14 cellular contexts compared by ENCODE assay signal in the genomic region with DNA sequence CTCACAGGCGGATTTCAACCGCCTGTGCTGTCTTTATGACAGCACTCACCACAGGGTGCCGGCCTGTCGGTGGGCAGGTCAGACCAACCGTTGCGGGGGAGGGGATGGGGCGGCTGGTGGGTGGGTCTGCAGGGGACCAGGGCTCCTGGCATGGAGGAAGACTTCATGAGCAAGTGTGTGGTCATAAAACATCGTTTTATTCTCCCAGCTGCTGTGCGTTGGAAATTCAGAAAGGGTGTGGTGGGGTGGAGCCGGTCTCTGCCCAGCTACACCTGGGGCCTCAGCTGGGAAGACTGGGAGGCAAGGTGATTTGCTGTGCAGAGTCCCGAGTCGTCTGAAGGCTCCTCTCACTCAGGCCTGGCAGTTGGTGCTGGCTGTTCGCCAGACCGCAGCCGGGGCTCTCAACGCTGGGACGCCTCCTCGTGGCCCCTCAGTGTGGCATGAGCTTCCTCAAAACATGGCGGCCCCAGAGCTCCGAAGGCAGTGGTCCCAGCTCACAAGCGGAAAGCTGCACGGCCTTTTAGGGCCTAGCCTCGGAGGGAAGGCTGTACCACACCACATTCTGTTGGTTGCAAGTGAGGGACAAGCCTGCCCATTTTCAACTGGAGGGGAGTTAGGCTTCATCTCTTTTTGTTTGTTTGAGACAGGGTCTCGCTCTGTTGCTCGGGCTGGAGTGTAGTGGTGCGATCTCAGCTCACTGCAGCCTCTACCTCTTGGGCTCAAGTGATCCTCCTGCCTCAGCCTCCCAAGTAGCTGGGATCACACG. TPM values are rescaled to one million over a fixed set of nuclear protein-coding genes. Genes with fewer than 3 reads are reported as not detected.
DNase-seq lines count a peak whose midpoint lies in the region; ATAC-seq and TF ChIP-seq lines count a peak whose summit lies in the region.
"Had no signal": no experiment of that assay in that cellular context is flagged by ENCODE, and none has a peak within 500 bp of the region (broad histone marks: within the 10 kb centered on the region; RNA-seq: fewer than 3 reads in every experiment).

No MANE protein-coding gene starts in this region.

- TF ChIP-seq CTCF in Peyer's patch (IDR thresholded peaks at IDR 0.05) (peak in 2 of 6 experiments; percentile 30 to 42), thyroid gland (IDR thresholded peaks at IDR 0.05) (no peak)

- peak overlapping the region in 3 of 4 donors; percentile 61 to 86 (median 83) for H3K27ac ChIP-seq in Peyer's patch
- H3K27ac ChIP-seq in thyroid gland: peak overlapping the region in 2 of 3 donors; percentile 71 to 82

- in situ Hi-C loops in ACHN (cut with HindIII; ENCODE audit: low pct_ligation_motif_present, low pct_unique_long_range_greater_than_20kb, low sequenced_read_pairs): no loop called here

- H3K4me3 ChIP-seq in Peyer's patch (no peak overlapping the region), thyroid gland (replicated peaks in 1 of 3) (no peak overlapping the region)

- 79 to 83% methylated on average over 14 to 21 of the region's 27 CpGs for WGBS in thyroid gland, 2 donors

- H3K4me1 Mint-ChIP-seq in immature natural killer cell: peaks cover 99 to 100% of the 10 kb centered on the region in 2 donors

- peaks cover 35 to 53% (median 42%) of the 10 kb centered on the region in 3 donors for H3K27me3 Mint-ChIP-seq in immature natural killer cell (ENCODE audit: low read depth in 3 of 3)
- H3K27me3 Mint-ChIP-seq: T-helper 17 cell had no signal

- DNase-seq in NCI-H524 (lab: John Stamatoyannopoulos, UW) (peak; percentile 55 to 78), NCI-H524 treated with DMSO at 0.1 percent for 48 hours (lab: John Stamatoyannopoulos, UW) (no peak), Peyer's patch (peak in 2 of 3 donors; percentile 85 to 86), immature natural killer cell (peak in 2 of 3 donors; percentile 45 to 50), thyroid gland (peak; percentile 40 to 54), NCI-H1417 (lab: John Stamatoyannopoulos, UW) (no peak), ACHN (no peak)
- DNase-seq: cerebellar nuclear complex; DMS79 treated with DMSO at 0.1 percent for 48 hours; islet precursor cell; NCI-H1048; NK-92 treated with Interleukin-12 subunit alpha and Interleukin-12 subunit beta, amount 100 ng/mL, for 24 hours; T-helper 17 cell had no signal

- H3K27ac Mint-ChIP-seq in immature natural killer cell: peak overlapping the region; percentile 92 to 99 (median 98)
- H3K27ac Mint-ChIP-seq: T-helper 17 cell had no signal

- intact Hi-C loops in thyroid gland (cut with DNase I): no loop called here

- H3K27me3 ChIP-seq in Peyer's patch (no peaks in the 10 kb centered on the region), thyroid gland (no peaks in the 10 kb centered on the region)

- no peak for ATAC-seq in HG03439 (IDR thresholded peaks at IDR 0.05; ENCODE audit: unreplicated experiment)
- ATAC-seq: T-helper 17 cell had no signal

- TF ChIP-seq POLR2A in Peyer's patch (IDR thresholded peaks at IDR 0.05) (peak; percentile 21 to 60), thyroid gland (IDR thresholded peaks at IDR 0.05) (no peak)

- H3K4me1 ChIP-seq in Peyer's patch (peaks cover 13 to 71% (median 32%) of the 10 kb centered on the region in 4 donors), thyroid gland (peaks cover 42 to 74% of the 10 kb centered on the region in 2 donors)

- H3K4me3 Mint-ChIP-seq in immature natural killer cell: peak overlapping the region; percentile 76 to 94 (median 90)
- H3K4me3 Mint-ChIP-seq: T-helper 17 cell had no signal

- H3K9me3 ChIP-seq in Peyer's patch (no peaks in the 10 kb centered on the region), thyroid gland (no peaks in the 10 kb centered on the region)

- no peaks in the 10 kb centered on the region for H3K36me3 ChIP-seq in Peyer's patch
- no peaks in the 10 kb centered on the region for H3K36me3 ChIP-seq in thyroid gland

- H3K9me3 Mint-ChIP-seq in immature natural killer cell: no peaks in the 10 kb centered on the region

- H3K36me3 Mint-ChIP-seq in immature natural killer cell: no peaks in the 10 kb centered on the region

RNA-seq across cellular contexts. Expression of gene GSE1, which starts 45.8 kb away (rescaled TPM):
- total RNA-seq in Peyer's patch (100 to 1,000 TPM in 3 of 4 donors, 10 to 100 TPM in 1; 79.7 to 196 (median 143) TPM), thyroid gland (100 to 1,000 TPM in 1 of 4 donors, 10 to 100 TPM in 3; 54.2 to 155 (median 71.9) TPM)
- 1 to 10 TPM in 2 of 3 donors, under 1 TPM in 1; 0.15 to 9.4 (median 2.9) TPM for polyA plus RNA-seq in immature natural killer cell

Comparison
In these comparisons a context has a peak if more than half of its experiments do, and no peak if none do; other contexts are left out.
1. DNase-seq: peak in NCI-H524 (2 of 2), Peyer's patch (2 of 3), immature natural killer cell (2 of 3) and thyroid gland (2 of 2); none in NCI-H524 treated with DMSO at 0.1 percent for 48 hours (single experiment), NCI-H1417 (0 of 3) and ACHN (single experiment).
2. POLR2A ChIP-seq: peak in Peyer's patch (2 of 2); none in thyroid gland (0 of 2).